In the genomic region with DNA sequence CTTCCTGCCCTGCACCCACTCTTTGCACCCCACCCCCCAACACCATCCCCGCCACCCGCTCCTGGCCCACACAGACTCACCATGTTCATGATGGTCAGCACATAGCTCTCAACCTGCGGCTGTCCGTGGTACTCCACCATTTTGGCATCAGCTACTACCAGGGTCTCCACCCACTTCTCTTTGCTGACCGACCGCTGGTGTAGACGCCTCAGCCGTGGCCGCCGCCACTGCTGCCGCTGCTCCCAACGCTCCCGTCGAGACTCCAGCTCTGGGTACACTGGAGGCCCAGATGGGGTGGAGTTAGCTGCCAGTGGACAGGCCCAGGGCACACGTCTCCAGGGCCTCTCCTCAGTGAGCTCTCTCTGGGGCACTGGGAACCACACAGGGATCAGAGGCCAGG, we compare ENCODE assay signal across 19 cellular contexts. TPM values are rescaled to one million over a fixed set of nuclear protein-coding genes. Genes with fewer than 3 reads are reported as not detected.
DNase-seq lines count a peak whose midpoint lies in the region; ATAC-seq and TF ChIP-seq lines count a peak whose summit lies in the region.
"Had no signal": no experiment of that assay in that cellular context is flagged by ENCODE, and none has a peak within 500 bp of the region (broad histone marks: within the 10 kb centered on the region; RNA-seq: fewer than 3 reads in every experiment).

No MANE protein-coding gene starts in this region.

- peaks cover 14% of the 10 kb centered on the region for H3K36me3 Mint-ChIP-seq in MCF 10A (ENCODE audit: insufficient read depth, unreplicated experiment)
- H3K36me3 Mint-ChIP-seq in osteocyte (ENCODE audit: unreplicated experiment): peaks cover 34% of the 10 kb centered on the region
- H3K36me3 Mint-ChIP-seq: CD8-positive, alpha-beta T cell had no signal

- intact Hi-C loops in MCF 10A (cut with micrococcal nuclease): no loop called here
- intact Hi-C loops in breast epithelium (cut with DNase I; ENCODE audit: low total_unique reads): no loop called here

- H3K36me3 ChIP-seq in breast epithelium (no peaks in the 10 kb centered on the region), gastroesophageal sphincter (peaks cover 0 to 29% of the 10 kb centered on the region in 2 donors)

- POLR2A ChIA-PET in MCF 10A (lab: Yijun Ruan, JAX): interaction anchor here (2.1 kb wide), 1 partner anchor 15 kb away, joined by 6 read pairs; a partner anchor contains a TSS

- TF ChIP-seq EP300 in Ishikawa (IDR thresholded peaks at IDR 0.05; ENCODE audit: borderline replicate concordance) (no peak), gastroesophageal sphincter (IDR thresholded peaks at IDR 0.05) (no peak)

- H3K9me3 Mint-ChIP-seq in MCF 10A (ENCODE audit: unreplicated experiment): no peaks in the 10 kb centered on the region
- H3K9me3 Mint-ChIP-seq in osteocyte (ENCODE audit: unreplicated experiment): no peaks in the 10 kb centered on the region
- H3K9me3 Mint-ChIP-seq: CD8-positive, alpha-beta T cell; GM23338; HFFc6; IgD-negative memory B cell had no signal

- H3K27me3 ChIP-seq in breast epithelium: no peaks in the 10 kb centered on the region
- H3K27me3 ChIP-seq in gastroesophageal sphincter: no peaks in the 10 kb centered on the region
- H3K27me3 ChIP-seq: BLaER1 treated with 17β-estradiol and CSF1 and Interleukin-3, amounts not matched to agents 10 nM and 100 nM had no signal

- no peak for TF ChIP-seq CTCF in MCF 10A (IDR thresholded peaks at IDR 0.05; ENCODE audit: unreplicated experiment)
- no peak for TF ChIP-seq CTCF in breast epithelium (IDR thresholded peaks at IDR 0.05)
- no peak for TF ChIP-seq CTCF in osteocyte (IDR thresholded peaks at IDR 0.05)
- TF ChIP-seq CTCF in foreskin fibroblast (IDR thresholded peaks at IDR 0.05; ENCODE audit: low read depth, low read length): no peak
- no peak for TF ChIP-seq CTCF in gastroesophageal sphincter (IDR thresholded peaks at IDR 0.05)

- peak overlapping the region; percentile 91 for H3K27ac Mint-ChIP-seq in MCF 10A (ENCODE audit: low read depth, unreplicated experiment)
- H3K27ac Mint-ChIP-seq in osteocyte (ENCODE audit: unreplicated experiment): peak overlapping the region; percentile 95
- H3K27ac Mint-ChIP-seq: B cell; CD8-positive, alpha-beta T cell; GM23338; HFFc6; IgD-negative memory B cell had no signal

- H3K27ac ChIP-seq in breast epithelium: no peak overlapping the region
- H3K27ac ChIP-seq in gastroesophageal sphincter: no peak overlapping the region
- H3K27ac ChIP-seq: 22Rv1; BLaER1 treated with 17β-estradiol and CSF1 and Interleukin-3, amounts not matched to agents 10 nM and 100 nM had no signal

- no peak overlapping the region for H3K4me3 Mint-ChIP-seq in MCF 10A (ENCODE audit: unreplicated experiment)
- H3K4me3 Mint-ChIP-seq in osteocyte (ENCODE audit: unreplicated experiment): no peak overlapping the region
- H3K4me3 Mint-ChIP-seq: B cell; CD8-positive, alpha-beta T cell; GM23338; HFFc6; IgD-negative memory B cell had no signal

- H3K9me3 ChIP-seq in breast epithelium (no peaks in the 10 kb centered on the region), gastroesophageal sphincter (no peaks in the 10 kb centered on the region)
- H3K9me3 ChIP-seq: BLaER1 treated with 17β-estradiol and CSF1 and Interleukin-3, amounts not matched to agents 10 nM and 100 nM had no signal

- H3K4me1 Mint-ChIP-seq in MCF 10A (ENCODE audit: insufficient read depth, unreplicated experiment): peaks cover 27% of the 10 kb centered on the region
- H3K4me1 Mint-ChIP-seq in osteocyte (ENCODE audit: unreplicated experiment): peaks cover 33% of the 10 kb centered on the region
- H3K4me1 Mint-ChIP-seq: B cell, GM23338, IgD-negative memory B cell had no signal

- H3K27me3 Mint-ChIP-seq in MCF 10A (ENCODE audit: insufficient read depth, unreplicated experiment) (no peaks in the 10 kb centered on the region), osteocyte (ENCODE audit: unreplicated experiment) (no peaks in the 10 kb centered on the region)
- H3K27me3 Mint-ChIP-seq: B cell had no signal

- no peak for TF ChIP-seq RAD21 in Ishikawa (IDR thresholded peaks at IDR 0.05; ENCODE audit: low read depth)

- H3K4me3 ChIP-seq in breast epithelium: no peak overlapping the region
- H3K4me3 ChIP-seq in foreskin fibroblast (ENCODE audit: low read depth in 1 of 2, low read length in 2 of 2): no peak overlapping the region
- no peak overlapping the region for H3K4me3 ChIP-seq in gastroesophageal sphincter
- H3K4me3 ChIP-seq: BLaER1 treated with 17β-estradiol and CSF1 and Interleukin-3, amounts not matched to agents 10 nM and 100 nM; GM23338 had no signal

- no peak for TF ChIP-seq POLR2A in breast epithelium (IDR thresholded peaks at IDR 0.05)
- no peak for TF ChIP-seq POLR2A in gastroesophageal sphincter (IDR thresholded peaks at IDR 0.05)

- no peak for ATAC-seq in gastroesophageal sphincter
- ATAC-seq: CD8-positive, alpha-beta T cell; HepG2 had no signal

- H3K4me1 ChIP-seq in breast epithelium (no peaks in the 10 kb centered on the region), gastroesophageal sphincter (no peaks in the 10 kb centered on the region)
- H3K4me1 ChIP-seq: BLaER1 treated with 17β-estradiol and CSF1 and Interleukin-3, amounts not matched to agents 10 nM and 100 nM had no signal

- DNase-seq in MCF 10A (ENCODE audit: unreplicated experiment) (no peak), breast epithelium (ENCODE audit: low spot score in 2 of 2) (no peak), osteocyte (ENCODE audit: extremely low spot score, unreplicated experiment) (no peak), foreskin fibroblast (no peak), NCI-H1105 treated with DMSO at 0.1 percent for 48 hours (lab: John Stamatoyannopoulos, UW) (no peak)
- DNase-seq: Calu3; CD8-positive, alpha-beta T cell; DMS79 treated with DMSO at 0.1 percent for 48 hours; GF-D8; HCEC 1CT; HFFc6 had no signal

- BruUV-seq in MCF 10A (replicated peaks; lab: Mats Ljungman, UMichigan): no TSS peak

- CTCF ChIA-PET in MCF 10A (lab: Yijun Ruan, JAX): interaction anchor here (0.6 to 1.8 kb wide), 6 partner anchors 11 to 335 kb away, joined by 3 to 6 read pairs (median 4); no protein-coding TSS in a partner anchor

- WGBS in gastroesophageal sphincter (ENCODE audit: low coverage in 1 of 2), 2 donors: 100% methylated on average over 6 of the region's 15 CpGs; no CpG with 5 or more reads in 1 of the 2 donors

TF ChIP-seq in Ishikawa, 13 proteins besides CTCF, POLR2A, EP300 and RAD21:
- TF ChIP-seq CEBPB (IDR thresholded peaks at IDR 0.05): no peak
- TF ChIP-seq, protein P1, sequence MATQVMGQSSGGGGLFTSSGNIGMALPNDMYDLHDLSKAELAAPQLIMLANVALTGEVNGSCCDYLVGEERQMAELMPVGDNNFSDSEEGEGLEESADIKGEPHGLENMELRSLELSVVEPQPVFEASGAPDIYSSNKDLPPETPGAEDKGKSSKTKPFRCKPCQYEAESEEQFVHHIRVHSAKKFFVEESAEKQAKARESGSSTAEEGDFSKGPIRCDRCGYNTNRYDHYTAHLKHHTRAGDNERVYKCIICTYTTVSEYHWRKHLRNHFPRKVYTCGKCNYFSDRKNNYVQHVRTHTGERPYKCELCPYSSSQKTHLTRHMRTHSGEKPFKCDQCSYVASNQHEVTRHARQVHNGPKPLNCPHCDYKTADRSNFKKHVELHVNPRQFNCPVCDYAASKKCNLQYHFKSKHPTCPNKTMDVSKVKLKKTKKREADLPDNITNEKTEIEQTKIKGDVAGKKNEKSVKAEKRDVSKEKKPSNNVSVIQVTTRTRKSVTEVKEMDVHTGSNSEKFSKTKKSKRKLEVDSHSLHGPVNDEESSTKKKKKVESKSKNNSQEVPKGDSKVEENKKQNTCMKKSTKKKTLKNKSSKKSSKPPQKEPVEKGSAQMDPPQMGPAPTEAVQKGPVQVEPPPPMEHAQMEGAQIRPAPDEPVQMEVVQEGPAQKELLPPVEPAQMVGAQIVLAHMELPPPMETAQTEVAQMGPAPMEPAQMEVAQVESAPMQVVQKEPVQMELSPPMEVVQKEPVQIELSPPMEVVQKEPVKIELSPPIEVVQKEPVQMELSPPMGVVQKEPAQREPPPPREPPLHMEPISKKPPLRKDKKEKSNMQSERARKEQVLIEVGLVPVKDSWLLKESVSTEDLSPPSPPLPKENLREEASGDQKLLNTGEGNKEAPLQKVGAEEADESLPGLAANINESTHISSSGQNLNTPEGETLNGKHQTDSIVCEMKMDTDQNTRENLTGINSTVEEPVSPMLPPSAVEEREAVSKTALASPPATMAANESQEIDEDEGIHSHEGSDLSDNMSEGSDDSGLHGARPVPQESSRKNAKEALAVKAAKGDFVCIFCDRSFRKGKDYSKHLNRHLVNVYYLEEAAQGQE (IDR thresholded peaks at IDR 0.05; ENCODE audit: low read depth): peak; percentile 62
- no peak for TF ChIP-seq NFIC (IDR thresholded peaks at IDR 0.05)
- TF ChIP-seq, protein P2, sequence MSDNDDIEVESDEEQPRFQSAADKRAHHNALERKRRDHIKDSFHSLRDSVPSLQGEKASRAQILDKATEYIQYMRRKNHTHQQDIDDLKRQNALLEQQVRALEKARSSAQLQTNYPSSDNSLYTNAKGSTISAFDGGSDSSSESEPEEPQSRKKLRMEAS (IDR thresholded peaks at IDR 0.05): no peak

RNA-seq across cellular contexts. Expression of a gene that starts 14.8 kb away (rescaled TPM):
- total RNA-seq in MCF 10A (2022) (10.7 and 10.8 TPM in 2 replicates), breast epithelium (1 to 10 TPM; 1.3 to 7.4 (median 6.2) TPM), osteocyte (188 and 193 TPM in 2 replicates), gastroesophageal sphincter (1 to 10 TPM; 2.6 to 9.7 (median 4.4) TPM)
- total RNA-seq: CD8-positive, alpha-beta T cell had no signal

Comparison
In these comparisons a context has a peak if more than half of its experiments do, and no peak if none do; other contexts are left out.
1. RNA of a gene that starts 14.8 kb away (total RNA-seq): 188 to 193 TPM in osteocyte; 10.7 to 10.8 TPM in MCF 10A, 1.3 to 7.4 TPM in breast epithelium and 2.6 to 9.7 TPM in gastroesophageal sphincter; every median in the first group is over 10 times any median in the second.